ENCODE assay signal across 30 cellular contexts in the genomic region with DNA sequence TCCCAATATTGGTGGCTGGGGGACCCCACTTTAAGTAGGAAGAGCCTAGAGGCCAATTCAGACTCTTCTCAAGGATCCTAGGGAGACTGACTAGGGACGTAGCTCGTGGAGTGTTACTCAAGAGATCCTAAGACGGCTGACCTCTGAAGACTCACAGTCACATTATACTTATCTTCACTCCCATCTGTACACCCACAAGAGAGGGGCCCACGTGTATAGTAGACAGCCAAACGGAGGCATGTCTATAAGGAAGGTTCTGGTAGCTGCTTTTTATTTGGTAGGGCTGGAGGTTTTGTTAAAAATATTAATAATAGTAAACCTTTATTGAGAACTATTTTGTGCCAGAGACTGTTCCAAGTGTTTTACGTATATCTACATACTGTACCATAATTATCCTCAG. TPM values are rescaled to one million over a fixed set of nuclear protein-coding genes. Genes with fewer than 3 reads are reported as not detected.
"Had no signal": no experiment of that assay in that cellular context is flagged by ENCODE, and none has a peak within 500 bp of the region (broad histone marks: within the 10 kb centered on the region; RNA-seq: fewer than 3 reads in every experiment).

No MANE protein-coding gene starts in this region.

- H3K9me3 Mint-ChIP-seq: dendritic cell treated with granulocyte-macrophage colony-stimulating factor and Interleukin-4, amounts not matched to agents 40 ng/mL and 50 ng/mL, for 4 days; effector memory CD8-positive, alpha-beta T cell; endodermal cell; mesothelial cell of epicardium; naive B cell; naive thymus-derived CD8-positive, alpha-beta T cell had no signal

- ATAC-seq: effector memory CD8-positive, alpha-beta T cell; esophagus mucosa; gastrocnemius medialis; heart right ventricle; left cardiac atrium; left lung; left ventricle myocardium superior; lower lobe of right lung; mucosa of descending colon; naive thymus-derived CD8-positive, alpha-beta T cell had no signal

- H3K4me1 Mint-ChIP-seq: mesothelial cell of epicardium had no signal

- H3K27me3 Mint-ChIP-seq: dendritic cell treated with granulocyte-macrophage colony-stimulating factor and Interleukin-4, amounts not matched to agents 40 ng/mL and 50 ng/mL, for 4 days; effector memory CD8-positive, alpha-beta T cell; naive B cell; naive thymus-derived CD8-positive, alpha-beta T cell had no signal

- H3K27ac Mint-ChIP-seq: dendritic cell treated with granulocyte-macrophage colony-stimulating factor and Interleukin-4, amounts not matched to agents 40 ng/mL and 50 ng/mL, for 4 days; mesothelial cell of epicardium had no signal

- DNase-seq: cortex of kidney; effector CD8-positive, alpha-beta T cell; effector memory CD8-positive, alpha-beta T cell; endodermal cell; erythroblast; esophagus squamous epithelium; foreskin fibroblast; foreskin melanocyte; gastrocnemius medialis; glutamatergic neuron; head of caudate nucleus; heart right ventricle; hippocampal formation; left cardiac atrium; left lung; left ventricle myocardium superior; lower lobe of right lung; mesenchymal stem cell; mucosa of descending colon; naive B cell; naive thymus-derived CD8-positive, alpha-beta T cell had no signal

- H3K4me3 Mint-ChIP-seq: dendritic cell treated with granulocyte-macrophage colony-stimulating factor and Interleukin-4, amounts not matched to agents 40 ng/mL and 50 ng/mL, for 4 days; effector memory CD8-positive, alpha-beta T cell; endodermal cell; mesothelial cell of epicardium; naive thymus-derived CD8-positive, alpha-beta T cell had no signal

RNA-seq across cellular contexts. Expression of a gene that starts 22.9 kb away (rescaled TPM):
- total RNA-seq: dermis microvascular lymphatic vessel endothelial cell, esophagus squamous epithelium, glomerular endothelial cell, kidney epithelial cell had no signal

RNA-seq across cellular contexts. Expression of a gene that starts 30.6 kb away (rescaled TPM):
- total RNA-seq: dermis microvascular lymphatic vessel endothelial cell; endodermal cell; esophagus squamous epithelium; glomerular endothelial cell; kidney epithelial cell; left cardiac atrium; left lung; left ventricle myocardium superior; lower leg skin; lower lobe of right lung; lung microvascular endothelial cell; mesothelial cell of epicardium; myocyte; naive thymus-derived CD8-positive, alpha-beta T cell had no signal

RNA-seq across cellular contexts. Expression of a gene that starts 37.2 kb away (rescaled TPM):
- total RNA-seq: dermis microvascular lymphatic vessel endothelial cell; esophagus mucosa; esophagus squamous epithelium; glomerular endothelial cell; kidney epithelial cell; left cardiac atrium; left lung; left ventricle myocardium superior; lower leg skin; lower lobe of right lung; lung microvascular endothelial cell; mesothelial cell of epicardium; mucosa of descending colon; myocyte; naive thymus-derived CD8-positive, alpha-beta T cell had no signal
